ENCODE assay signal across 8 cellular contexts in the genomic region with DNA sequence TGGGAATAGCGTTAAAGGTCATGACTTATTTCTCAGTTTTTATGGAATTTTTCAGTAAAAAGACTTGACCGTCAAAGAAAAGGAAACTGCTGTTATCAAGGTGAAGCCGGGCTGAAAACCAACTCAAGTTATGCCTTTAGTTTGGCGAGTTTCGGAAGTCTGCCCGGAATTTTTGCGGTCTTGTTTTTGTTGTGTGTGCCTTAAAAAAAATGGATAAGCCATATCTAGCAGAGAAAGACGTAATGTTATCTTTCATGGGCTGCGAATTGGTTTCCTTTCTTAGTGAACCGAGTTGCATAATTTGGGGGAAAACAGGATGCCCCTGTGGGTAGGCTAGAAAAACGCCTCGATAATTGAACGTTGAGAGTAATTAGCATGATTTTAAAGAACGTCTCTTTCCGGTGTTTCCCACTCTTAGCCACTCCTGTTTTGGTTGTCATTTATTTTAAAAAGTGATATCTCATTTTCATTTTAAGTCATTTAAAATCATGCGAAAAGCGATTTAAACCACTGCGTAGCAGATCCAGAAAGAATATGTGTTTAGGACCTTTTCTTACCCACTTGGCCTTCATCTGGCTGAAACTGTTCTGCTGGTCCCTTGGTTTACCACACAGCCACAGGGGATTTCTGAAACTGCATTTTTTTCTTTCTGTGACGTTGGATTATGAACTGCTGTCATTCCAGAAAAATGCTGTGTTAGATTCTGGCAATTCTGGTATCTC. TPM values are rescaled to one million over a fixed set of nuclear protein-coding genes. Genes with fewer than 3 reads are reported as not detected.
A peak's percentile ranks its signal among the peaks of the same experiment; 100 is the strongest.
DNase-seq lines count a peak whose midpoint lies in the region; ATAC-seq, FAIRE-seq and TF ChIP-seq lines count a peak whose summit lies in the region.

No MANE protein-coding gene starts in this region.

- H3K4me1 ChIP-seq in BE2C = 0 out of 2 replicates have a peak, but pooled peaks cover 3% of the 10 kb centered on the region
- peaks cover 6% of the 10 kb centered on the region for H3K4me1 ChIP-seq in parathyroid adenoma

- TF ChIP-seq CTCF in BE2C (IDR thresholded peaks at IDR 0.05; ENCODE audit: low read depth, low read length) (no peak), parathyroid adenoma (IDR thresholded peaks at IDR 0.05) (no peak)
- no peak for TF ChIP-seq CTCF in activated CD8-positive, alpha-beta T cell treated with anti-CD3 and anti-CD28 coated beads for 36 hours (IDR thresholded peaks at IDR 0.05)

- peak overlapping the region; percentile 96 for H3K27ac Mint-ChIP-seq in activated CD8-positive, alpha-beta T cell treated with anti-CD3 and anti-CD28 coated beads for 36 hours

- no peaks in the 10 kb centered on the region for H3K9me3 Mint-ChIP-seq in activated CD8-positive, alpha-beta T cell treated with anti-CD3 and anti-CD28 coated beads for 36 hours

- peak overlapping the region; percentile 87 for H3K4me3 Mint-ChIP-seq in activated CD8-positive, alpha-beta T cell treated with anti-CD3 and anti-CD28 coated beads for 36 hours

- ATAC-seq in activated CD8-positive, alpha-beta T cell treated with anti-CD3 and anti-CD28 coated beads for 36 hours = peak; percentile 42

- peak overlapping the region; percentile 1 for H3K9ac ChIP-seq in parathyroid adenoma

- H3K36me3 Mint-ChIP-seq in activated CD8-positive, alpha-beta T cell treated with anti-CD3 and anti-CD28 coated beads for 36 hours (ENCODE audit: low read depth) = peaks cover 55% of the 10 kb centered on the region

- peaks cover 16% of the 10 kb centered on the region for H3K36me3 ChIP-seq in BE2C
- H3K36me3 ChIP-seq in parathyroid adenoma (ENCODE audit: control insufficient read depth, insufficient read depth, low read length) = no peaks in the 10 kb centered on the region

- peak overlapping the region; percentile 88 for H3K27ac ChIP-seq in parathyroid adenoma

- intact Hi-C loops in activated CD8-positive, alpha-beta T cell treated with anti-CD3 and anti-CD28 coated beads for 36 hours (cut with micrococcal nuclease) = loop anchor here (1.0 to 10.0 kb wide), 7 partner anchors 23 to 374 kb away; a partner anchor contains a TSS

- TF ChIP-seq POLR2A in erythroblast (IDR thresholded peaks at IDR 0.05; ENCODE audit: low read length) = no peak

- no peaks in the 10 kb centered on the region for H3K27me3 Mint-ChIP-seq in activated CD8-positive, alpha-beta T cell treated with anti-CD3 and anti-CD28 coated beads for 36 hours

- DNase-seq in BE2C = no peak
- no peak for DNase-seq in GM19239 (ENCODE audit: insufficient read length, low spot score)
- DNase-seq in M059J (ENCODE audit: low read depth) = peak; percentile 76
- DNase-seq in activated CD8-positive, alpha-beta T cell treated with anti-CD3 and anti-CD28 coated beads for 36 hours = peak; percentile 83
- DNase-seq in erythroblast (lab: John Stamatoyannopoulos, UW) = peak; percentile 76 to 79
- no peak for DNase-seq in HEK293T (ENCODE audit: extremely low spot score)
- DNase-seq in NCI-H2171 treated with DMSO at 0.1 percent for 48 hours (lab: John Stamatoyannopoulos, UW) = no peak

- H3K4me1 Mint-ChIP-seq in activated CD8-positive, alpha-beta T cell treated with anti-CD3 and anti-CD28 coated beads for 36 hours (ENCODE audit: low read depth) = peaks cover 57% of the 10 kb centered on the region

- H3K4me2 ChIP-seq in parathyroid adenoma (ENCODE audit: low read length) = peak overlapping the region; percentile 85

- H3K27me3 ChIP-seq in BE2C (no peaks in the 10 kb centered on the region), parathyroid adenoma (ENCODE audit: control insufficient read depth, insufficient read depth, low read length) (no peaks in the 10 kb centered on the region)

- H3K79me2 ChIP-seq in parathyroid adenoma = peaks cover 4% of the 10 kb centered on the region

- POLR2A ChIA-PET in activated CD8-positive, alpha-beta T cell treated with anti-CD3 and anti-CD28 coated beads for 36 hours (lab: Charles Lee) = interaction anchor here (0.7 to 10.2 kb wide), 28 partner anchors 8 to 263 kb away, joined by 3 to 151 read pairs (median 5); a partner anchor contains a TSS
- POLR2A ChIA-PET in HEK293T (lab: Yijun Ruan, JAX) = interaction anchor here (1.2 to 2.2 kb wide), 12 partner anchors 8 to 239 kb away, joined by 3 to 17 read pairs (median 6); no protein-coding TSS in a partner anchor

- H3K4me3 ChIP-seq in BE2C (ENCODE audit: low read depth, low read length) (peak overlapping the region; percentile 89), parathyroid adenoma (ENCODE audit: low read depth, low read length) (peak overlapping the region; percentile 83)

- H3K9me3 ChIP-seq in BE2C = no peaks in the 10 kb centered on the region
- no peaks in the 10 kb centered on the region for H3K9me3 ChIP-seq in parathyroid adenoma (ENCODE audit: control insufficient read depth, low read length)

- FAIRE-seq in GM19239 (lab: Jason Lieb, UNC) = peak; percentile 92

- CTCF ChIA-PET in activated CD8-positive, alpha-beta T cell treated with anti-CD3 and anti-CD28 coated beads for 36 hours (lab: Charles Lee) = interaction anchor here (1.1 to 3.3 kb wide), 11 partner anchors 11 to 379 kb away, joined by 3 to 19 read pairs (median 7); no protein-coding TSS in a partner anchor
- CTCF ChIA-PET in HEK293T (lab: Yijun Ruan, JAX) = no interaction called here

- peak overlapping the region; percentile 70 for H2AFZ ChIP-seq in parathyroid adenoma

TF ChIP-seq in HEK293T, 16 proteins besides CTCF, POLR2A, EP300 and RAD21:
- TF ChIP-seq FOXK2 (IDR thresholded peaks at IDR 0.05) = no peak
- no peak for TF ChIP-seq ELF4 (IDR thresholded peaks at IDR 0.05)
- no peak for TF ChIP-seq HDGF (IDR thresholded peaks at IDR 0.05; ENCODE audit: borderline replicate concordance)
- TF ChIP-seq FOXA1 (IDR thresholded peaks at IDR 0.05) = no peak
- TF ChIP-seq CTBP1 (IDR thresholded peaks at IDR 0.05; ENCODE audit: borderline replicate concordance) = no peak
- TF ChIP-seq TARDBP (IDR thresholded peaks at IDR 0.05) = no peak
- TF ChIP-seq SUZ12 (IDR thresholded peaks at IDR 0.05) = no peak
- no peak for TF ChIP-seq ZNF384 (IDR thresholded peaks at IDR 0.05)
- no peak for TF ChIP-seq FOXM1 (IDR thresholded peaks at IDR 0.05; ENCODE audit: borderline replicate concordance)
- no peak for TF ChIP-seq BHLHE40 (IDR thresholded peaks at IDR 0.05; ENCODE audit: borderline replicate concordance)
- TF ChIP-seq, protein P1, sequence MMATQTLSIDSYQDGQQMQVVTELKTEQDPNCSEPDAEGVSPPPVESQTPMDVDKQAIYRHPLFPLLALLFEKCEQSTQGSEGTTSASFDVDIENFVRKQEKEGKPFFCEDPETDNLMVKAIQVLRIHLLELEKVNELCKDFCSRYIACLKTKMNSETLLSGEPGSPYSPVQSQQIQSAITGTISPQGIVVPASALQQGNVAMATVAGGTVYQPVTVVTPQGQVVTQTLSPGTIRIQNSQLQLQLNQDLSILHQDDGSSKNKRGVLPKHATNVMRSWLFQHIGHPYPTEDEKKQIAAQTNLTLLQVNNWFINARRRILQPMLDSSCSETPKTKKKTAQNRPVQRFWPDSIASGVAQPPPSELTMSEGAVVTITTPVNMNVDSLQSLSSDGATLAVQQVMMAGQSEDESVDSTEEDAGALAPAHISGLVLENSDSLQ (IDR thresholded peaks at IDR 0.05) = no peak
- no peak for TF ChIP-seq SP1 (IDR thresholded peaks at IDR 0.05)
- TF ChIP-seq LEF1 (IDR thresholded peaks at IDR 0.05; ENCODE audit: borderline replicate concordance) = no peak
- no peak for TF ChIP-seq NFRKB (IDR thresholded peaks at IDR 0.05)
- no peak for TF ChIP-seq ARNT (IDR thresholded peaks at IDR 0.05)
- no peak for TF ChIP-seq L3MBTL2 (conservative IDR thresholded peaks at IDR 0.05)

RNA-seq across cellular contexts. Expression of a gene that starts 1.2 kb away (rescaled TPM):
- 2.0 TPM for polyA plus RNA-seq in BE2C (2012; ENCODE audit: insufficient read depth, insufficient read length, low read depth)
- 5.4 and 9.6 TPM in 2 replicates for total RNA-seq in M059J (2014; rRNA removed; shearing (Covaris generic))
- total RNA-seq in activated CD8-positive, alpha-beta T cell treated with anti-CD3 and anti-CD28 coated beads for 36 hours = 10 to 100 TPM; 62.1 to 70.6 TPM

Comparison
In these comparisons a context has a peak if more than half of its experiments do, and no peak if none do; other contexts are left out.
1. DNase-seq: peak in M059J (single experiment), activated CD8-positive, alpha-beta T cell treated with anti-CD3 and anti-CD28 coated beads for 36 hours (single experiment) and erythroblast (2 of 2); none in BE2C (single experiment), GM19239 (single experiment), HEK293T (single experiment) and NCI-H2171 treated with DMSO at 0.1 percent for 48 hours (single experiment).